In genomic region chr16:58123896-58124600, GRCh38 we compare ENCODE assay signal across 13 cellular contexts. TPM values are rescaled to one million over a fixed set of nuclear protein-coding genes. Genes with fewer than 3 reads are reported as not detected.
DNase-seq lines count a peak whose midpoint lies in the region; ATAC-seq and TF ChIP-seq lines count a peak whose summit lies in the region.
"Had no signal": no experiment of that assay in that cellular context is flagged by ENCODE, and none has a peak within 500 bp of the region (broad histone marks: within the 10 kb centered on the region; RNA-seq: fewer than 3 reads in every experiment).

No MANE protein-coding gene starts in this region.

- ATAC-seq in activated CD4-positive, alpha-beta T cell treated with anti-CD3 and anti-CD28 coated beads for 36 hours = no peak

- peak overlapping the region; percentile 61 for H3K27ac ChIP-seq in epithelial cell of prostate
- H3K27ac ChIP-seq in endodermal cell (ENCODE audit: low read depth, low read length) = no peak overlapping the region
- H3K27ac ChIP-seq: coronary artery, thoracic aorta had no signal

- CTCF ChIA-PET in activated CD4-positive, alpha-beta T cell treated with anti-CD3 and anti-CD28 coated beads for 36 hours (lab: Charles Lee) = interaction anchor here (0.8 to 2.7 kb wide), 2 partner anchors 8 to 26 kb away, joined by 9 to 16 read pairs; no protein-coding TSS in a partner anchor

- H3K9me3 Mint-ChIP-seq in activated CD4-positive, alpha-beta T cell treated with anti-CD3 and anti-CD28 coated beads for 36 hours (ENCODE audit: low read depth) = no peaks in the 10 kb centered on the region
- no peaks in the 10 kb centered on the region for H3K9me3 Mint-ChIP-seq in endodermal cell

- no peaks in the 10 kb centered on the region for H3K36me3 Mint-ChIP-seq in activated CD4-positive, alpha-beta T cell treated with anti-CD3 and anti-CD28 coated beads for 36 hours (ENCODE audit: low read depth)
- H3K36me3 Mint-ChIP-seq in endodermal cell (ENCODE audit: low read depth) = no peaks in the 10 kb centered on the region

- H3K4me3 ChIP-seq in skeletal muscle satellite cell (ENCODE audit: low read length) (no peak overlapping the region), endodermal cell (ENCODE audit: low read length) (no peak overlapping the region)
- H3K4me3 ChIP-seq: coronary artery, thoracic aorta had no signal

- no peaks in the 10 kb centered on the region for H3K9me3 ChIP-seq in skeletal muscle satellite cell (replicated peaks; ENCODE audit: low read length)
- H3K9me3 ChIP-seq in endodermal cell (ENCODE audit: control insufficient read depth, low read length) = no peaks in the 10 kb centered on the region
- H3K9me3 ChIP-seq: thoracic aorta had no signal

- peaks cover 65% of the 10 kb centered on the region for H3K4me1 ChIP-seq in skeletal muscle satellite cell (ENCODE audit: control insufficient read depth, insufficient read depth, low read length)
- H3K4me1 ChIP-seq in endodermal cell (ENCODE audit: control insufficient read depth, insufficient read depth, low read length) = peaks cover 14% of the 10 kb centered on the region

- H3K9ac ChIP-seq in skeletal muscle satellite cell (ENCODE audit: low read depth, low read length) = no peak overlapping the region
- no peak overlapping the region for H3K9ac ChIP-seq in endodermal cell (ENCODE audit: extremely low read depth, low read length, poor library complexity, severe bottlenecking)

- POLR2A ChIA-PET in activated CD4-positive, alpha-beta T cell treated with anti-CD3 and anti-CD28 coated beads for 36 hours (lab: Charles Lee) = no interaction called here

- 88 to 100% methylated on average over 3 to 8 of the region's 8 CpGs for WGBS in endodermal cell (ENCODE audit: insufficient coverage in 1 of 2, insufficient read length in 1 of 2), 2 experiments

- TF ChIP-seq CTCF in endodermal cell (conservative IDR thresholded peaks at IDR 0.05) = no peak

- H3K27ac Mint-ChIP-seq in activated CD4-positive, alpha-beta T cell treated with anti-CD3 and anti-CD28 coated beads for 36 hours = peak overlapping the region; percentile 34
- H3K27ac Mint-ChIP-seq in endodermal cell = no peak overlapping the region

- H3K4me1 Mint-ChIP-seq in activated CD4-positive, alpha-beta T cell treated with anti-CD3 and anti-CD28 coated beads for 36 hours = peaks cover 67% of the 10 kb centered on the region
- peaks cover 47% of the 10 kb centered on the region for H3K4me1 Mint-ChIP-seq in endodermal cell

- no peaks in the 10 kb centered on the region for H3K36me3 ChIP-seq in skeletal muscle satellite cell (ENCODE audit: insufficient read depth, low read length)
- H3K36me3 ChIP-seq in endodermal cell (ENCODE audit: control insufficient read depth, insufficient read depth, low read length) = peaks cover 4% of the 10 kb centered on the region
- H3K36me3 ChIP-seq: thoracic aorta had no signal

- DNase-seq in activated CD4-positive, alpha-beta T cell treated with anti-CD3 and anti-CD28 coated beads for 36 hours = no peak
- no peak for DNase-seq in activated CD4-positive, alpha-beta T cell treated with anti-CD3 and anti-CD28 coated beads, Interleukin-2, amount 50 U/mL, for 48 hours
- DNase-seq in NCI-H82 (lab: John Stamatoyannopoulos, UW) (peak; percentile 79), epithelial cell of prostate (ENCODE audit: low read depth, low spot score) (no peak), cerebellum (ENCODE audit: low spot score) (no peak), endodermal cell (no peak), NCI-H2081 (lab: John Stamatoyannopoulos, UW) (no peak)
- DNase-seq: activated gamma-delta T cell treated with Interleukin-2 at 50 U/mL for 16 hours, NCI-H446 treated with DMSO at 0.1 percent for 48 hours, SHP77 treated with DMSO at 0.1 percent for 48 hours had no signal

- H3K27me3 ChIP-seq in skeletal muscle satellite cell (ENCODE audit: control insufficient read depth, insufficient read depth, low read length) (no peaks in the 10 kb centered on the region), endodermal cell (ENCODE audit: control insufficient read depth, insufficient read depth, low read length, poor library complexity, severe bottlenecking) (no peaks in the 10 kb centered on the region)

- intact Hi-C loops in activated CD4-positive, alpha-beta T cell treated with anti-CD3 and anti-CD28 coated beads for 36 hours (cut with DNase I, micrococcal nuclease) = no loop called here

- H3K27me3 Mint-ChIP-seq in activated CD4-positive, alpha-beta T cell treated with anti-CD3 and anti-CD28 coated beads for 36 hours = no peaks in the 10 kb centered on the region
- no peaks in the 10 kb centered on the region for H3K27me3 Mint-ChIP-seq in endodermal cell (ENCODE audit: insufficient read depth)

- no peak overlapping the region for H3K4me3 Mint-ChIP-seq in activated CD4-positive, alpha-beta T cell treated with anti-CD3 and anti-CD28 coated beads for 36 hours
- H3K4me3 Mint-ChIP-seq in endodermal cell = no peak overlapping the region

- peak overlapping the region; percentile 52 for H3K4me2 ChIP-seq in skeletal muscle satellite cell (ENCODE audit: low read length)

RNA-seq across cellular contexts. Expression of gene CFAP20, which starts 5.1 kb away (rescaled TPM):
- 10 to 100 TPM; 45.9 to 48.7 TPM for total RNA-seq in activated CD4-positive, alpha-beta T cell treated with anti-CD3 and anti-CD28 coated beads for 36 hours
- 30.7 and 33.4 TPM in 2 replicates for total RNA-seq in skeletal muscle satellite cell (2012; rRNA removed)
- total RNA-seq in cerebellum (61.4 TPM), endodermal cell (10 to 100 TPM; 55.2 to 57.2 TPM)
- 77.6 TPM for polyA plus RNA-seq in endodermal cell (2013, experiment 1 of 2)
- 67.9 TPM for polyA plus RNA-seq in endodermal cell (2013, experiment 2 of 2)
